Comparison of ENCODE assay signal across 24 cellular contexts in the genomic region with DNA sequence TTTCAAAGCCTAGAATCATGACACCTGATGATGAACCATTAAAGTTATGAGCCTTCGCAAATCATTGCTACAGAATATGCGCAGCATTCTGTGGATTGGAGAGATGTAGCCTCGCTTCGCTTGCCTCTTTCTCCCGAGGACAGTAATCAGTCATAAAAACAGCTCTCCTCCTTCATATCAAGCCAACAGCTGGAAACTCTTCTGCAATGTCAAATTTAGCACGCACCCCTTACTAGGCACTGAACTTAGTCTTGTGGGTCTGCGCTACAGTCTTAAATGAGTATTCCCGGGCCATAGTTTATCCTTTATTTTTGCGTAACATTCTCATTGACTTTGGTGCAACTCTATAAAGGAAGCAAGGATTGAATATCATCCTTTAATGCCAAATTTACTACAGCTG.
DNase-seq lines count a peak whose midpoint lies in the region; ATAC-seq, FAIRE-seq and TF ChIP-seq lines count a peak whose summit lies in the region.
"Had no signal": no experiment of that assay in that cellular context is flagged by ENCODE, and none has a peak within 500 bp of the region (broad histone marks: within the 10 kb centered on the region; RNA-seq: fewer than 3 reads in every experiment).

No MANE protein-coding gene starts in this region.

- no peak overlapping the region for H3K4me2 ChIP-seq in H1 (ENCODE audit: insufficient read depth in 1 of 2, low read depth in 2 of 2, low read length in 2 of 2)

- TF ChIP-seq EP300 in H1 (IDR thresholded peaks at IDR 0.05; ENCODE audit: borderline replicate concordance in 1 of 2, low read depth in 2 of 2, low read length in 2 of 2) (no peak), esophagus muscularis mucosa (IDR thresholded peaks at IDR 0.05) (no peak)

- H3K23ac ChIP-seq in H1 (ENCODE audit: insufficient read length): no peak overlapping the region

- no peaks in the 10 kb centered on the region for H3K79me2 ChIP-seq in H1 (ENCODE audit: control insufficient read depth in 1 of 2, insufficient read depth in 2 of 2, low read length in 2 of 2)

- TF ChIP-seq POLR2A in H1 (IDR thresholded peaks at IDR 0.05; ENCODE audit: control extremely low read depth in 1 of 2, low read depth in 2 of 2, low read length in 2 of 2) (no peak), esophagus muscularis mucosa (IDR thresholded peaks at IDR 0.05; ENCODE audit: low read depth) (no peak)

- H3K4me3 ChIP-seq in left ventricle myocardium inferior (peak overlapping the region; percentile 6), H1 (ENCODE audit: extremely low read depth in 1 of 4, insufficient read depth in 2 of 4, low read depth in 3 of 4, low read length in 4 of 4) (no peak overlapping the region), HAP-1 (no peak overlapping the region), esophagus muscularis mucosa (no peak overlapping the region)
- H3K4me3 ChIP-seq: SJCRH30 had no signal

- H2BK5ac ChIP-seq in H1 (ENCODE audit: low read depth, low read length): no peak overlapping the region

- no peaks in the 10 kb centered on the region for H3K9me3 ChIP-seq in left ventricle myocardium inferior (replicated peaks)
- H3K9me3 ChIP-seq in H1 (ENCODE audit: insufficient read depth in 2 of 2, low read depth in 1 of 2, low read length in 1 of 2): no peaks in the 10 kb centered on the region
- H3K9me3 ChIP-seq in HAP-1: no peaks in the 10 kb centered on the region
- no peaks in the 10 kb centered on the region for H3K9me3 ChIP-seq in esophagus muscularis mucosa
- H3K9me3 ChIP-seq: SJCRH30 had no signal

- H3K79me1 ChIP-seq in H1 (ENCODE audit: low read depth, low read length): no peaks in the 10 kb centered on the region

- H2BK15ac ChIP-seq in H1 (ENCODE audit: low read length): no peak overlapping the region

- intact Hi-C loops in left ventricle myocardium inferior (cut with micrococcal nuclease): no loop called here
- intact Hi-C loops in cardiac septum (cut with DNase I): no loop called here
- intact Hi-C loops in esophagus muscularis mucosa (cut with DNase I): no loop called here

- CTCF ChIA-PET in H1 (lab: Charles Lee; ENCODE audit: partially characterized antibody): no interaction called here

- H2AFZ ChIP-seq in H1 (ENCODE audit: low read length): no peak overlapping the region

- H3K27ac ChIP-seq in left ventricle myocardium inferior (replicated peaks) (peak overlapping the region; percentile 48), H1 (ENCODE audit: low read depth, low read length) (no peak overlapping the region), esophagus muscularis mucosa (replicated peaks in 1 of 4) (no peak overlapping the region)
- H3K27ac ChIP-seq: C4-2B, HL-60, SJCRH30 had no signal

- no peaks in the 10 kb centered on the region for H3K27me3 Mint-ChIP-seq in mesothelial cell of epicardium (ENCODE audit: low read depth)
- H3K27me3 Mint-ChIP-seq: CD8-positive, alpha-beta memory T cell had no signal

- H4K5ac ChIP-seq in H1 (ENCODE audit: insufficient read length, low read depth, low read length): no peak overlapping the region

- no peaks in the 10 kb centered on the region for H3K9me3 Mint-ChIP-seq in mesothelial cell of epicardium

- H2BK120ac ChIP-seq in H1 (replicated peaks; ENCODE audit: low read depth, low read length): peak overlapping the region; percentile 24

- POLR2A ChIA-PET in H1 (lab: Charles Lee; ENCODE audit: partially characterized antibody): no interaction called here

- peaks cover 4% of the 10 kb centered on the region for H3K4me1 ChIP-seq in left ventricle myocardium inferior
- H3K4me1 ChIP-seq in H1 (replicated peaks in 1 of 4; ENCODE audit: control insufficient read depth in 3 of 4, insufficient read depth in 4 of 4, low read length in 3 of 4): peaks cover 0 to 11% (median 2%) of the 10 kb centered on the region in 4 experiments; a peak in 3 of 7 replicates
- H3K4me1 ChIP-seq in HAP-1: peaks cover 78% of the 10 kb centered on the region
- H3K4me1 ChIP-seq in esophagus muscularis mucosa: no peaks in the 10 kb centered on the region

- peaks cover 38% of the 10 kb centered on the region for H3K4me1 Mint-ChIP-seq in mesothelial cell of epicardium
- H3K4me1 Mint-ChIP-seq: CD8-positive, alpha-beta memory T cell had no signal

- no peak overlapping the region for H3K9ac ChIP-seq in H1 (replicated peaks in 1 of 4; ENCODE audit: extremely low read depth in 1 of 4, low read depth in 3 of 4, low read length in 3 of 4)

- H3K27me3 ChIP-seq in left ventricle myocardium inferior (ENCODE audit: low read depth): no peaks in the 10 kb centered on the region
- H3K27me3 ChIP-seq in H1 (replicated peaks in 1 of 4; ENCODE audit: control insufficient read depth in 3 of 4, extremely low read depth in 1 of 4, insufficient read depth in 3 of 4, low read length in 3 of 4): no peaks in the 10 kb centered on the region
- H3K27me3 ChIP-seq in HAP-1 (ENCODE audit: low read depth): no peaks in the 10 kb centered on the region
- no peaks in the 10 kb centered on the region for H3K27me3 ChIP-seq in esophagus muscularis mucosa
- H3K27me3 ChIP-seq: SJCRH30 had no signal

- H3K36me3 ChIP-seq in left ventricle myocardium inferior: no peaks in the 10 kb centered on the region
- H3K36me3 ChIP-seq in H1 (ENCODE audit: control insufficient read depth in 2 of 4, insufficient read depth in 4 of 4, low read length in 3 of 4): no peaks in the 10 kb centered on the region
- no peaks in the 10 kb centered on the region for H3K36me3 ChIP-seq in HAP-1 (replicated peaks)
- H3K36me3 ChIP-seq in esophagus muscularis mucosa: no peaks in the 10 kb centered on the region

- no peak overlapping the region for H2AK5ac ChIP-seq in H1 (ENCODE audit: low read depth, low read length)

- H3K27ac Mint-ChIP-seq in mesothelial cell of epicardium: peak overlapping the region; percentile 47
- H3K27ac Mint-ChIP-seq: CD8-positive, alpha-beta memory T cell had no signal

- TF ChIP-seq RAD21 in H1 (IDR thresholded peaks at IDR 0.05 in 1 of 2, conservative IDR thresholded peaks at IDR 0.05 in 1 of 2; ENCODE audit: low read depth in 2 of 2, low read length in 2 of 2): no peak

- FAIRE-seq in H1 (lab: Jason Lieb, UNC): no peak
- FAIRE-seq: GM19239 had no signal

- TF ChIP-seq CTCF in left ventricle myocardium inferior (IDR thresholded peaks at IDR 0.05; ENCODE audit: borderline replicate concordance) (no peak), H1 (IDR thresholded peaks at IDR 0.05; ENCODE audit: control extremely low read depth in 1 of 3, insufficient read depth in 1 of 3, low read depth in 1 of 3, low read length in 3 of 3) (no peak), mesothelial cell of epicardium (IDR thresholded peaks at IDR 0.05; ENCODE audit: unreplicated experiment) (no peak), esophagus muscularis mucosa (IDR thresholded peaks at IDR 0.05) (no peak)

- 91% methylated on average over 9 of the region's 9 CpGs; no CpG with 5 or more reads in 1 of the 2 experiments for WGBS in H1 (ENCODE audit: extremely low coverage in 1 of 2, insufficient coverage in 1 of 2, insufficient read length in 1 of 2, insufficient replicate concordance in 2 of 2, low coverage in 1 of 2, low lambda C conversion rate in 2 of 2, missing lambda C conversion rate in 1 of 2), 2 experiments
- 83% methylated on average over 9 of the region's 9 CpGs for WGBS in esophagus muscularis mucosa

- no peak overlapping the region for H4K91ac ChIP-seq in H1 (replicated peaks; ENCODE audit: insufficient read length, low read length)

- H2BK12ac ChIP-seq in H1 (ENCODE audit: low read depth, low read length): no peak overlapping the region

- no peak overlapping the region for H3K18ac ChIP-seq in H1 (ENCODE audit: extremely low read depth, low read length)

- peaks cover 9% of the 10 kb centered on the region for H3K36me3 Mint-ChIP-seq in mesothelial cell of epicardium
- H3K36me3 Mint-ChIP-seq: CD8-positive, alpha-beta memory T cell had no signal

- DNase-seq in left ventricle myocardium inferior (no peak), cardiac septum (ENCODE audit: low spot score) (no peak), H1 (ENCODE audit: low read depth in 1 of 2, low spot score in 2 of 2) (no peak), mesothelial cell of epicardium (ENCODE audit: low spot score in 2 of 2, unreplicated experiment in 2 of 2) (no peak), HAP-1 (ENCODE audit: low spot score in 2 of 2) (no peak), esophagus muscularis mucosa (ENCODE audit: extremely low spot score) (no peak), amniotic stem cell (lab: John Stamatoyannopoulos, UW) (no peak)
- DNase-seq: Calu3; CD8-positive, alpha-beta memory T cell; GDM1; H7; KG1; NCI-H1092; NCI-H1436; NCI-H187 treated with DMSO at 0.1 percent for 48 hours; NCI-H2107; NCI-H510A; NK-92 treated with Interleukin-12 subunit alpha and Interleukin-12 subunit beta, amount 100 ng/mL, for 24 hours; SJCRH30 had no signal

- no peaks in the 10 kb centered on the region for H4K20me1 ChIP-seq in H1 (replicated peaks in 1 of 2; ENCODE audit: control insufficient read depth in 1 of 2, insufficient read depth in 2 of 2, low read length in 2 of 2)

- in situ Hi-C loops in HAP-1 (cut with MboI; ENCODE audit: low sequenced_read_pairs): no loop called here

- H3K4me3 Mint-ChIP-seq in mesothelial cell of epicardium: no peak overlapping the region
- H3K4me3 Mint-ChIP-seq: CD8-positive, alpha-beta memory T cell had no signal

- H3K56ac ChIP-seq in H1 (replicated peaks; ENCODE audit: insufficient read length, low read depth, low read length): no peak overlapping the region

- no peak overlapping the region for H4K8ac ChIP-seq in H1 (ENCODE audit: extremely low read depth, insufficient read depth, low read length)

- H3K4ac ChIP-seq in H1 (replicated peaks; ENCODE audit: insufficient read length, low read depth, low read length): no peak overlapping the region

- no peak overlapping the region for H3K14ac ChIP-seq in H1 (ENCODE audit: insufficient read length)

- H2BK20ac ChIP-seq in H1 (ENCODE audit: low read length): no peak overlapping the region

- H3K23me2 ChIP-seq in H1 (ENCODE audit: low read depth, low read length): no peaks in the 10 kb centered on the region

- no peak for ATAC-seq in HG03520 (IDR thresholded peaks at IDR 0.05; ENCODE audit: unreplicated experiment)
- ATAC-seq: Panc1 had no signal

TF ChIP-seq in H1, 55 proteins besides CTCF, POLR2A, EP300 and RAD21:
- TF ChIP-seq NANOG (IDR thresholded peaks at IDR 0.05; ENCODE audit: insufficient read depth, low read depth, low read length, poor library complexity, severe bottlenecking) (no peak), TCF12 (IDR thresholded peaks at IDR 0.05; ENCODE audit: low read depth, low read length) (no peak), SIN3A (conservative IDR thresholded peaks at IDR 0.05 in 1 of 2, IDR thresholded peaks at IDR 0.05 in 1 of 2; ENCODE audit: low read depth in 1 of 2, low read length in 2 of 2) (no peak), JUND (IDR thresholded peaks at IDR 0.05; ENCODE audit: low read length) (no peak), CBX8 (IDR thresholded peaks at IDR 0.05; ENCODE audit: borderline replicate concordance, low read depth, low read length) (no peak), RXRA (IDR thresholded peaks at IDR 0.05; ENCODE audit: insufficient read depth, low read depth, low read length) (no peak)
